In genomic region chr18:57737661-57738060, GRCh38 we compare ENCODE assay signal across 1 cellular context.
TF ChIP-seq lines count a peak whose summit lies in the region.

No MANE protein-coding gene starts in this region.

TF ChIP-seq in HepG2, 621 proteins besides CTCF, POLR2A, EP300 and RAD21 (continued from another document and continues in another):
- TF ChIP-seq MAX (IDR thresholded peaks at IDR 0.05) = peak; percentile 74
- TF ChIP-seq, protein P1, sequence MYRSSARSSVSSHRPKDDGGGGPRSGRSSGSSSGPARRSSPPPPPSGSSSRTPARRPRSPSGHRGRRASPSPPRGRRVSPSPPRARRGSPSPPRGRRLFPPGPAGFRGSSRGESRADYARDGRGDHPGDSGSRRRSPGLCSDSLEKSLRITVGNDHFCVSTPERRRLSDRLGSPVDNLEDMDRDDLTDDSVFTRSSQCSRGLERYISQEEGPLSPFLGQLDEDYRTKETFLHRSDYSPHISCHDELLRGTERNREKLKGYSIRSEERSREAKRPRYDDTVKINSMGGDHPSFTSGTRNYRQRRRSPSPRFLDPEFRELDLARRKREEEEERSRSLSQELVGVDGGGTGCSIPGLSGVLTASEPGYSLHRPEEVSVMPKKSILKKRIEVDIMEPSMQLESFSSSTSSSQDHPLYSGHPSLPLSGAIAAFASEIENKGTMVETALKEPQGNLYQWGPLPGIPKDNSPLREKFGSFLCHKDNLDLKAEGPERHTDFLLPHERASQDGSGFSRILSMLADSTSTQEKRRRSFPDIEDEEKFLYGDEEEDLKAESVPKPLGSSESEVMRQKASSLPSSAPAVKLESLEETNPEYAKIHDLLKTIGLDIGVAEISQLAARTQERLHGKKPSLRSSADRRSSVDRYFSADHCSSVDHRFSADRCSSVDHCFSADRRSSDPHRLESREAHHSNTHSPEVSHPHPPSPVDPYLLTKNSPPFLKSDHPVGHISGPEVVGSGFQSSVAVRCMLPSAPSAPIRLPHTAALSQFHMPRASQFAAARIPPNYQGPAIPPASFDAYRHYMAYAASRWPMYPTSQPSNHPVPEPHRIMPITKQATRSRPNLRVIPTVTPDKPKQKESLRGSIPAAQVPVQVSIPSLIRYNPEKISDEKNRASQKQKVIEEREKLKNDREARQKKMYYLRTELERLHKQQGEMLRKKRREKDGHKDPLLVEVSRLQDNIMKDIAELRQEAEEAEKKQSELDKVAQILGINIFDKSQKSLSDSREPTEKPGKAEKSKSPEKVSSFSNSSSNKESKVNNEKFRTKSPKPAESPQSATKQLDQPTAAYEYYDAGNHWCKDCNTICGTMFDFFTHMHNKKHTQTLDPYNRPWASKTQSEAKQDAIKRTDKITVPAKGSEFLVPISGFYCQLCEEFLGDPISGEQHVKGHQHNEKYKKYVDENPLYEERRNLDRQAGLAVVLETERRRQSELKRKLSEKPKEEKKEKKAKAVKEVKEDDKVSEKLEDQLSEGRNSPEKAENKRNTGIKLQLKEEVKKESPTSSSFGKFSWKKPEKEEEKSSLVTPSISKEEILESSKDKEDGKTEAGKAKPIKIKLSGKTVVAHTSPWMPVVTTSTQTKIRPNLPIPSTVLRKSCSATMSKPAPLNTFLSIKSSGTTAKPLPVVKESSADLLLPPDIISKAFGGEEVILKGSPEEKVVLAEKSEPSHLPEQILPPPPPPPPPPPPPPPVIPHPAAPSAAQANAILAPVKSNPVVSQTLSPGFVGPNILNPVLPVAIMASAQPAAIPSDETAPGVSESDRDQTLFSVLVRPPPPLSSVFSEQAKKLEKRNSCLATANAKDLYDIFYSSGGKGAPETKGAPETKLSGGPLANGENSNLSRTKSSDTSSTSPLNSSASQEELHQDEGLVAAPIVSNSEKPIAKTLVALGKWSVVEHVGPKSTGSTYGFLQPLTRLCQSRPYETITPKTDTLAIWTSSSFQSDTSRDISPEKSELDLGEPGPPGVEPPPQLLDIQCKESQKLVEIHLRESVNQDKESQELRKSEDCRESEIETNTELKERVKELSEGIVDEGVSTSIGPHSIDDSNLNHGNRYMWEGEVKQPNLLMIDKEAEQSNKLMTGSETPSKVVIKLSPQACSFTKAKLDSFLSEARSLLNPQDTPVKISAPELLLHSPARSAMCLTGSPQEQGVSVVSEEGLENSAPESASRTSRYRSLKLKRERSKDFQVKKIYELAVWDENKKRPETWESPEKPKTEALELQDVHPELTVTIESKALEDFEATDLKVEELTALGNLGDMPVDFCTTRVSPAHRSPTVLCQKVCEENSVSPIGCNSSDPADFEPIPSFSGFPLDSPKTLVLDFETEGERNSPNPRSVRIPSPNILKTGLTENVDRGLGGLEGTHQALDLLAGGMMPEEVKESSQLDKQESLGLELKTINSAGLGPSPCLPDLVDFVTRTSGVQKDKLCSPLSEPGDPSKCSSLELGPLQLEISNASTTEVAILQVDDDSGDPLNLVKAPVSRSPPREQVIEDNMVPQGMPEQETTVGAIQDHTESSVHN (CRISPR knock-in tag; IDR thresholded peaks at IDR 0.05) = no peak
- peak; percentile 30; the same call in 1 of the 2 replicates for TF ChIP-seq FOXP4 (CRISPR knock-in tag; IDR thresholded peaks at IDR 0.05)
- TF ChIP-seq ZNF121 (CRISPR knock-in tag; IDR thresholded peaks at IDR 0.05) = no peak
- TF ChIP-seq RXRA (CRISPR knock-in tag; IDR thresholded peaks at IDR 0.05) = peak; percentile 50; the same call in 1 of the 2 replicates
- TF ChIP-seq ZFX (CRISPR knock-in tag; IDR thresholded peaks at IDR 0.05; ENCODE audit: low read depth) = peak; percentile 48; the same call in 1 of the 2 replicates
- no peak for TF ChIP-seq CREB1 (IDR thresholded peaks at IDR 0.05)
- peak; percentile 24; the same call in 1 of the 2 replicates for TF ChIP-seq CREB1 (CRISPR knock-in tag; IDR thresholded peaks at IDR 0.05)
- TF ChIP-seq GATAD2A (CRISPR knock-in tag; IDR thresholded peaks at IDR 0.05) = peak; percentile 74
- 0 out of 2 replicates have a peak, but pooled peaks have one; percentile 33 for TF ChIP-seq KDM3A (CRISPR knock-in tag; IDR thresholded peaks at IDR 0.05; ENCODE audit: low read depth)
- TF ChIP-seq ZBTB43 (CRISPR knock-in tag; conservative IDR thresholded peaks at IDR 0.05) = peak; percentile 80
- TF ChIP-seq REPIN1 (CRISPR knock-in tag; IDR thresholded peaks at IDR 0.05; ENCODE audit: borderline replicate concordance, low read depth) = 0 out of 2 replicates have a peak, but pooled peaks have one; percentile 31
- TF ChIP-seq U2AF2 (IDR thresholded peaks at IDR 0.05; ENCODE audit: low read depth, low read length) = no peak
- TF ChIP-seq, protein P2, sequence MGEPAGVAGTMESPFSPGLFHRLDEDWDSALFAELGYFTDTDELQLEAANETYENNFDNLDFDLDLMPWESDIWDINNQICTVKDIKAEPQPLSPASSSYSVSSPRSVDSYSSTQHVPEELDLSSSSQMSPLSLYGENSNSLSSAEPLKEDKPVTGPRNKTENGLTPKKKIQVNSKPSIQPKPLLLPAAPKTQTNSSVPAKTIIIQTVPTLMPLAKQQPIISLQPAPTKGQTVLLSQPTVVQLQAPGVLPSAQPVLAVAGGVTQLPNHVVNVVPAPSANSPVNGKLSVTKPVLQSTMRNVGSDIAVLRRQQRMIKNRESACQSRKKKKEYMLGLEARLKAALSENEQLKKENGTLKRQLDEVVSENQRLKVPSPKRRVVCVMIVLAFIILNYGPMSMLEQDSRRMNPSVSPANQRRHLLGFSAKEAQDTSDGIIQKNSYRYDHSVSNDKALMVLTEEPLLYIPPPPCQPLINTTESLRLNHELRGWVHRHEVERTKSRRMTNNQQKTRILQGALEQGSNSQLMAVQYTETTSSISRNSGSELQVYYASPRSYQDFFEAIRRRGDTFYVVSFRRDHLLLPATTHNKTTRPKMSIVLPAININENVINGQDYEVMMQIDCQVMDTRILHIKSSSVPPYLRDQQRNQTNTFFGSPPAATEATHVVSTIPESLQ (CRISPR knock-in tag; conservative IDR thresholded peaks at IDR 0.05) = no peak
- TF ChIP-seq, protein P3, sequence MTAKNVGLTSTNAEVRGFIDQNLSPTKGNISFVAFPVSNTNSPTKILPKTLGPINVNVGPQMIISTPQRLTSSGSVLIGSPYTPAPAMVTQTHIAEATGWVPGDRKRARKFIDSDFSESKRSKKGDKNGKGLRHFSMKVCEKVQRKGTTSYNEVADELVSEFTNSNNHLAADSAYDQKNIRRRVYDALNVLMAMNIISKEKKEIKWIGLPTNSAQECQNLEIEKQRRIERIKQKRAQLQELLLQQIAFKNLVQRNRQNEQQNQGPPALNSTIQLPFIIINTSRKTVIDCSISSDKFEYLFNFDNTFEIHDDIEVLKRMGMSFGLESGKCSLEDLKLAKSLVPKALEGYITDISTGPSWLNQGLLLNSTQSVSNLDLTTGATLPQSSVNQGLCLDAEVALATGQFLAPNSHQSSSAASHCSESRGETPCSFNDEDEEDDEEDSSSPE (CRISPR knock-in tag; IDR thresholded peaks at IDR 0.05) = 0 out of 2 replicates have a peak, but pooled peaks have one; percentile 21
- peak; percentile 46; the same call in 1 of the 2 replicates for TF ChIP-seq ZFY (CRISPR knock-in tag; IDR thresholded peaks at IDR 0.05)
- TF ChIP-seq NFIC (IDR thresholded peaks at IDR 0.05; ENCODE audit: low read length) = no peak
- TF ChIP-seq RNF2 (conservative IDR thresholded peaks at IDR 0.05; ENCODE audit: low read depth) = no peak
- peak; percentile 98 for TF ChIP-seq CEBPB (IDR thresholded peaks at IDR 0.05; ENCODE audit: borderline replicate concordance, low read depth, low read length)
- TF ChIP-seq ATM (IDR thresholded peaks at IDR 0.05; ENCODE audit: borderline replicate concordance) = no peak
- TF ChIP-seq FOXA3 (CRISPR knock-in tag; IDR thresholded peaks at IDR 0.05) = peak; percentile 65
- TF ChIP-seq ZNF569 (CRISPR knock-in tag; IDR thresholded peaks at IDR 0.05; ENCODE audit: borderline replicate concordance) = no peak
- no peak for TF ChIP-seq SMARCE1 (IDR thresholded peaks at IDR 0.05; ENCODE audit: borderline replicate concordance)
- TF ChIP-seq ZNF609 (CRISPR knock-in tag; IDR thresholded peaks at IDR 0.05; ENCODE audit: borderline replicate concordance) = no peak
- peak; percentile 39 for TF ChIP-seq ASH2L (IDR thresholded peaks at IDR 0.05; ENCODE audit: insufficient read length, low read depth, low read length)
- TF ChIP-seq ZFP36L1 (CRISPR knock-in tag; IDR thresholded peaks at IDR 0.05) = no peak
- no peak for TF ChIP-seq MLXIP (CRISPR knock-in tag; IDR thresholded peaks at IDR 0.05; ENCODE audit: borderline replicate concordance)
- TF ChIP-seq NFATC3 (CRISPR knock-in tag; IDR thresholded peaks at IDR 0.05) = no peak
- peak; percentile 93 for TF ChIP-seq CEBPG (CRISPR knock-in tag; IDR thresholded peaks at IDR 0.05)
- TF ChIP-seq, protein P4, sequence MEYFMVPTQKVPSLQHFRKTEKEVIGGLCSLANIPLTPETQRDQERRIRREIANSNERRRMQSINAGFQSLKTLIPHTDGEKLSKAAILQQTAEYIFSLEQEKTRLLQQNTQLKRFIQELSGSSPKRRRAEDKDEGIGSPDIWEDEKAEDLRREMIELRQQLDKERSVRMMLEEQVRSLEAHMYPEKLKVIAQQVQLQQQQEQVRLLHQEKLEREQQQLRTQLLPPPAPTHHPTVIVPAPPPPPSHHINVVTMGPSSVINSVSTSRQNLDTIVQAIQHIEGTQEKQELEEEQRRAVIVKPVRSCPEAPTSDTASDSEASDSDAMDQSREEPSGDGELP (IDR thresholded peaks at IDR 0.05; ENCODE audit: borderline replicate concordance, low read depth) = peak; percentile 41; the same call in 1 of the 2 replicates
- TF ChIP-seq KLF11 (CRISPR knock-in tag; IDR thresholded peaks at IDR 0.05) = no peak
- 0 out of 2 replicates have a peak, but pooled peaks have one; percentile 43 for TF ChIP-seq SMAD3 (CRISPR knock-in tag; IDR thresholded peaks at IDR 0.05)
- TF ChIP-seq XBP1 (CRISPR knock-in tag; IDR thresholded peaks at IDR 0.05) = no peak
